In genomic region chr19:49441210-49441959, GRCh38 we compare ENCODE assay signal across 8 cellular contexts. TPM values are rescaled to one million over a fixed set of nuclear protein-coding genes. Genes with fewer than 3 reads are reported as not detected.
DNase-seq lines count a peak whose midpoint lies in the region; ATAC-seq, FAIRE-seq and TF ChIP-seq lines count a peak whose summit lies in the region.

SLC17A7 (minus strand) TSS chr19:49441527; CDS start chr19:49441379, 148 bp downstream.

- POLR2A ChIA-PET in HCT116 (lab: Charles Lee) (interaction anchor here (1.2 kb wide), 1 partner anchor 38 kb away, joined by 3 read pairs; no protein-coding TSS in a partner anchor), H1 (lab: Charles Lee; ENCODE audit: partially characterized antibody) (interaction anchor here (0.7 to 4.1 kb wide), 7 partner anchors 9 to 179 kb away, joined by 3 to 13 read pairs (median 3); partner anchors contain the start of genes ALDH16A1 and PIH1D1)

- BruUV-seq in HCT116 (replicated peaks; lab: Mats Ljungman, UMichigan), result no TSS peak

- no peak within 1 kb of the TSS for H4K5ac ChIP-seq in H1 (ENCODE audit: insufficient read length, low read depth, low read length)

- no peaks in the 10 kb centered on the region for H3K9me3 ChIP-seq in HCT116 (ENCODE audit: control insufficient read depth in 1 of 2, insufficient read depth in 1 of 2, low read depth in 1 of 2, low read length in 2 of 2)
- H3K9me3 ChIP-seq in H1 (ENCODE audit: insufficient read depth in 2 of 2, low read depth in 1 of 2, low read length in 1 of 2), result no peaks in the 10 kb centered on the region
- H3K9me3 ChIP-seq in neutrophil, result no peaks in the 10 kb centered on the region

- H2AFZ ChIP-seq in HCT116 (ENCODE audit: low read depth, low read length, poor library complexity, severe bottlenecking) (peak within 1 kb of the TSS; percentile 68), H1 (ENCODE audit: low read length) (peak within 1 kb of the TSS; percentile 95; the same call in 1 of the 2 replicates)

- no peak within 1 kb of the TSS for H2BK15ac ChIP-seq in H1 (ENCODE audit: low read length)

- H3K79me1 ChIP-seq in H1 (ENCODE audit: low read depth, low read length), result no peaks in the 10 kb centered on the region

- H3K27me3 Mint-ChIP-seq in T-helper 2 cell treated with Interferon-gamma antibody and Interleukin-4, amounts not matched to agents 5 μg/mL and 100 μg/mL, for 36 hours (ENCODE audit: low read depth), result peaks cover 61% of the 10 kb centered on the region

- TF ChIP-seq POLR2A in HCT116 (IDR thresholded peaks at IDR 0.05; ENCODE audit: borderline replicate concordance, extremely low read depth, insufficient read depth, insufficient read length) (no peak), H1 (IDR thresholded peaks at IDR 0.05; ENCODE audit: control extremely low read depth in 1 of 2, low read depth in 2 of 2, low read length in 2 of 2) (no peak)

- no peak within 1 kb of the TSS for H4K91ac ChIP-seq in H1 (replicated peaks; ENCODE audit: insufficient read length, low read length)

- no peaks in the 10 kb centered on the region for H3K36me3 ChIP-seq in HCT116 (ENCODE audit: control insufficient read depth in 1 of 2, insufficient read depth in 2 of 2, low read length in 2 of 2)
- peaks cover 0 to 2% (median under 1%) of the 10 kb centered on the region in 4 experiments; a peak in 3 of 8 replicates for H3K36me3 ChIP-seq in H1 (ENCODE audit: control insufficient read depth in 2 of 4, insufficient read depth in 4 of 4, low read length in 3 of 4)
- H3K36me3 ChIP-seq in neutrophil, result peaks cover under 1% of the 10 kb centered on the region

- peak within 1 kb of the TSS; percentile 83 for H3K4me3 Mint-ChIP-seq in T-helper 2 cell treated with Interferon-gamma antibody and Interleukin-4, amounts not matched to agents 5 μg/mL and 100 μg/mL, for 36 hours

- H3K9ac ChIP-seq in HCT116 (ENCODE audit: low read length), result peak within 1 kb of the TSS; percentile 86
- 0 out of 7 replicates have a peak within 1 kb of the TSS, but pooled peaks of 1 of the 4 experiments have one; percentile 13 for H3K9ac ChIP-seq in H1 (replicated peaks in 1 of 4; ENCODE audit: extremely low read depth in 1 of 4, low read depth in 3 of 4, low read length in 3 of 4)

- 5% methylated on average over 31 of the region's 56 CpGs; no CpG with 5 or more reads in 1 of the 2 experiments for WGBS in H1 (ENCODE audit: extremely low coverage in 1 of 2, insufficient coverage in 1 of 2, insufficient read length in 1 of 2, insufficient replicate concordance in 2 of 2, low coverage in 1 of 2, low lambda C conversion rate in 2 of 2, missing lambda C conversion rate in 1 of 2), 2 experiments

- H3K18ac ChIP-seq in H1 (ENCODE audit: extremely low read depth, low read length), result peak within 1 kb of the TSS; percentile 3

- peak within 1 kb of the TSS; percentile 92; the same call in 1 of the 2 replicates for H3K27ac ChIP-seq in HCT116 (ENCODE audit: low read depth, low read length)
- H3K27ac ChIP-seq in H1 (ENCODE audit: low read depth, low read length), result no peak within 1 kb of the TSS
- no peak within 1 kb of the TSS for H3K27ac ChIP-seq in neutrophil

- no peak within 1 kb of the TSS for H3K14ac ChIP-seq in H1 (ENCODE audit: insufficient read length)

- H3K4me1 Mint-ChIP-seq in T-helper 2 cell treated with Interferon-gamma antibody and Interleukin-4, amounts not matched to agents 5 μg/mL and 100 μg/mL, for 36 hours (ENCODE audit: low read depth), result peaks cover 29% of the 10 kb centered on the region

- intact Hi-C loops in HCT116 (cut with micrococcal nuclease), result no loop called here

- no peak within 1 kb of the TSS for H3K56ac ChIP-seq in H1 (replicated peaks; ENCODE audit: insufficient read length, low read depth, low read length)

- TF ChIP-seq RAD21 in HCT116 (IDR thresholded peaks at IDR 0.05; ENCODE audit: low read depth) (no peak), H1 (IDR thresholded peaks at IDR 0.05 in 1 of 2, conservative IDR thresholded peaks at IDR 0.05 in 1 of 2; ENCODE audit: low read depth in 2 of 2, low read length in 2 of 2) (no peak)

- peak within 1 kb of the TSS; percentile 98 for H3K4me2 ChIP-seq in HCT116 (ENCODE audit: low read length)
- peak within 1 kb of the TSS; percentile 53 to 73 for H3K4me2 ChIP-seq in H1 (ENCODE audit: insufficient read depth in 1 of 2, low read depth in 2 of 2, low read length in 2 of 2)

- H2AK5ac ChIP-seq in H1 (ENCODE audit: low read depth, low read length), result no peak within 1 kb of the TSS

- no peak within 1 kb of the TSS; the same call in 1 of the 2 replicates for H4K8ac ChIP-seq in H1 (ENCODE audit: extremely low read depth, insufficient read depth, low read length)

- RAD21 ChIA-PET in HCT116 (lab: Charles Lee; ENCODE audit: low non-redundant PET in 1 of 2, low total read pairs in 2 of 2, uncharacterized antibody in 2 of 2, unreplicated experiment in 2 of 2), result no interaction called here

- H3K79me2 ChIP-seq in HCT116 (ENCODE audit: insufficient read depth, low read length), result no peaks in the 10 kb centered on the region
- no peaks in the 10 kb centered on the region for H3K79me2 ChIP-seq in H1 (ENCODE audit: control insufficient read depth in 1 of 2, insufficient read depth in 2 of 2, low read length in 2 of 2)

- peaks cover 20% of the 10 kb centered on the region; the same call in 1 of the 2 replicates for H3K23me2 ChIP-seq in H1 (ENCODE audit: low read depth, low read length)

- H3K27ac Mint-ChIP-seq in T-helper 2 cell treated with Interferon-gamma antibody and Interleukin-4, amounts not matched to agents 5 μg/mL and 100 μg/mL, for 36 hours, result peak within 1 kb of the TSS; percentile 87

- no peaks in the 10 kb centered on the region for H3K9me3 Mint-ChIP-seq in T-helper 2 cell treated with Interferon-gamma antibody and Interleukin-4, amounts not matched to agents 5 μg/mL and 100 μg/mL, for 36 hours

- no peak within 1 kb of the TSS for H2BK120ac ChIP-seq in H1 (replicated peaks; ENCODE audit: low read depth, low read length)

- H3K27me3 ChIP-seq in HCT116 (ENCODE audit: insufficient read depth, low read length) (peaks cover 21% of the 10 kb centered on the region), H1 (replicated peaks in 1 of 4; ENCODE audit: control insufficient read depth in 3 of 4, extremely low read depth in 1 of 4, insufficient read depth in 3 of 4, low read length in 3 of 4) (peaks cover 25 to 47% (median 43%) of the 10 kb centered on the region in 4 experiments), neutrophil (peaks cover 67% of the 10 kb centered on the region)

- H3K4me3 ChIP-seq in HCT116 (replicated peaks in 1 of 2; ENCODE audit: low read depth in 1 of 2, low read length in 2 of 2) (peak within 1 kb of the TSS; percentile 63 to 80; a peak in 3 of 4 replicates), H1 (ENCODE audit: extremely low read depth in 1 of 4, insufficient read depth in 2 of 4, low read depth in 3 of 4, low read length in 4 of 4) (peak within 1 kb of the TSS; percentile 39 to 57 (median 50)), neutrophil (ENCODE audit: low read depth in 1 of 2, low read length in 1 of 2) (peak within 1 kb of the TSS; percentile 73 to 92)

- peaks cover 13% of the 10 kb centered on the region for H3K36me3 Mint-ChIP-seq in T-helper 2 cell treated with Interferon-gamma antibody and Interleukin-4, amounts not matched to agents 5 μg/mL and 100 μg/mL, for 36 hours (ENCODE audit: low read depth)

- no peaks in the 10 kb centered on the region for H4K20me1 ChIP-seq in HCT116 (ENCODE audit: insufficient read depth)
- H4K20me1 ChIP-seq in H1 (replicated peaks in 1 of 2; ENCODE audit: control insufficient read depth in 1 of 2, insufficient read depth in 2 of 2, low read length in 2 of 2), result no peaks in the 10 kb centered on the region

- H3K9me2 ChIP-seq in HCT116 (ENCODE audit: insufficient read depth), result no peaks in the 10 kb centered on the region

- ATAC-seq in HCT116, result no peak
- ATAC-seq in GM21447 (IDR thresholded peaks at IDR 0.05; ENCODE audit: unreplicated experiment), result no peak
- no peak for ATAC-seq in GM21825 (IDR thresholded peaks at IDR 0.05; ENCODE audit: unreplicated experiment)

- no peak for FAIRE-seq in H1 (lab: Jason Lieb, UNC)

- H3K4ac ChIP-seq in H1 (replicated peaks; ENCODE audit: insufficient read length, low read depth, low read length), result no peak within 1 kb of the TSS

- TF ChIP-seq CTCF in HCT116 (IDR thresholded peaks at IDR 0.05 in 2 of 3, conservative IDR thresholded peaks at IDR 0.05 in 1 of 3; ENCODE audit: borderline replicate concordance in 1 of 3, insufficient read depth in 1 of 3, low read depth in 2 of 3, low read length in 2 of 3) (no peak), H1 (IDR thresholded peaks at IDR 0.05; ENCODE audit: control extremely low read depth in 1 of 3, insufficient read depth in 1 of 3, low read depth in 1 of 3, low read length in 3 of 3) (peak in 1 of 3 experiments; percentile 1; a peak in 1 of 4 replicates), neutrophil (IDR thresholded peaks at IDR 0.05) (no peak)

- TF ChIP-seq EP300 in H1 (IDR thresholded peaks at IDR 0.05; ENCODE audit: borderline replicate concordance in 1 of 2, low read depth in 2 of 2, low read length in 2 of 2), result no peak

- H3K4me1 ChIP-seq in HCT116 (ENCODE audit: control insufficient read depth in 1 of 2, insufficient read depth in 2 of 2, low read length in 2 of 2) (peaks cover 7 to 31% of the 10 kb centered on the region in 2 experiments; a peak in 3 of 4 replicates), H1 (replicated peaks in 1 of 4; ENCODE audit: control insufficient read depth in 3 of 4, insufficient read depth in 4 of 4, low read length in 3 of 4) (peaks cover 0 to 10% (median 7%) of the 10 kb centered on the region in 4 experiments; a peak in 4 of 7 replicates), neutrophil (ENCODE audit: control insufficient read depth in 1 of 2, insufficient read depth in 1 of 2, low read depth in 1 of 2, low read length in 1 of 2) (peaks cover 17 to 18% of the 10 kb centered on the region in 2 experiments)

- H2BK12ac ChIP-seq in H1 (ENCODE audit: low read depth, low read length), result peak within 1 kb of the TSS; percentile 63; the same call in 1 of the 2 replicates

- H2BK20ac ChIP-seq in H1 (ENCODE audit: low read length), result no peak within 1 kb of the TSS

- H2BK5ac ChIP-seq in H1 (ENCODE audit: low read depth, low read length), result peak within 1 kb of the TSS; percentile 55; the same call in 1 of the 2 replicates

- peak; percentile 42 for DNase-seq in AG08395 (ENCODE audit: low spot score)
- DNase-seq in HCT116 (ENCODE audit: low read depth, low spot score), result no peak
- no peak for DNase-seq in T-helper 2 cell treated with Interferon-gamma antibody and Interleukin-4, amounts not matched to agents 5 μg/mL and 100 μg/mL, for 36 hours (ENCODE audit: low spot score)
- DNase-seq in H1 (ENCODE audit: low read depth in 1 of 2, low spot score in 2 of 2), result peak in 1 of 2 experiments; percentile 82
- no peak for DNase-seq in ureter (ENCODE audit: low spot score)

- CTCF ChIA-PET in HCT116 (lab: Charles Lee), result interaction anchor here (0.6 to 1.1 kb wide), 2 partner anchors 50 to 80 kb away, joined by 3 read pairs; partner anchors contain the start of gene TEAD2
- CTCF ChIA-PET in H1 (lab: Charles Lee; ENCODE audit: partially characterized antibody), result interaction anchor here (0.9 to 7.9 kb wide), 9 partner anchors 9 to 74 kb away, joined by 3 to 88 read pairs (median 7); partner anchors contain the start of genes GFY and PIH1D1

- H3K23ac ChIP-seq in H1 (ENCODE audit: insufficient read length), result no peak within 1 kb of the TSS

RNA-seq across cellular contexts. Expression of gene SLC17A7, which starts in this region (rescaled TPM):
- 1.8 TPM for total RNA-seq in HCT116 (2021; ENCODE audit: unreplicated experiment)
- 2.0 and 2.4 TPM in 2 replicates for polyA plus RNA-seq in HCT116 (2012)
- 2.3 and 3.0 TPM in 2 replicates for total RNA-seq in H1 (2021; fragmentation: NEBNext Ultra II Directional; extraction: Animal tissue kit (Norgen Biotek cat#: 25700))
- polyA plus RNA-seq in H1 (2011; rRNA removed), result 2.7 and 4.7 TPM in 2 replicates
- polyA plus RNA-seq in H1 (2011; cell fraction: cytosol; rRNA removed), result 2.8 TPM
- polyA plus RNA-seq in H1 (2011; cell fraction: nucleus; rRNA removed), result 4.6 TPM
- polyA plus RNA-seq in H1 (2012, experiment 1 of 2), result 1.8 to 2.6 TPM (median 2.5 TPM) in 4 replicates
- 1.9 TPM for polyA plus RNA-seq in H1 (2012, experiment 2 of 2)
- polyA plus RNA-seq in H1 (2013, experiment 1 of 2), result 3.2 TPM
- polyA plus RNA-seq in H1 (2013, experiment 2 of 2), result 3.5 TPM
- polyA minus RNA-seq in H1 (2011; rRNA and poly(A)+ RNA removed), result 1.1 and 1.7 TPM in 2 replicates
- 2.6 TPM for polyA minus RNA-seq in H1 (2011; cell fraction: cytosol; rRNA and poly(A)+ RNA removed)
- polyA minus RNA-seq in H1 (2011; cell fraction: nucleus; rRNA and poly(A)+ RNA removed), result 3.5 TPM
- total RNA-seq in ureter, result 0.55 TPM
